15 cellular contexts compared by ENCODE assay signal in genomic region chrX:43633757-43634156, GRCh38. TPM values are rescaled to one million over a fixed set of nuclear protein-coding genes. Genes with fewer than 3 reads are reported as not detected.
DNase-seq lines count a peak whose midpoint lies in the region; ATAC-seq and TF ChIP-seq lines count a peak whose summit lies in the region.
"Had no signal": no experiment of that assay in that cellular context is flagged by ENCODE, and none has a peak within 500 bp of the region (broad histone marks: within the 10 kb centered on the region; RNA-seq: fewer than 3 reads in every experiment).

No MANE protein-coding gene starts in this region.

- H3K4me1 ChIP-seq in RWPE2 (ENCODE audit: insufficient read depth, poor library complexity, severe bottlenecking), result peaks cover 13% of the 10 kb centered on the region
- H3K4me1 ChIP-seq in trophoblast cell (ENCODE audit: control insufficient read depth in 1 of 2, insufficient read depth in 2 of 2, low read length in 2 of 2), result no peaks in the 10 kb centered on the region
- H3K4me1 ChIP-seq: BE2C had no signal

- H4K91ac ChIP-seq in trophoblast cell (ENCODE audit: low read depth, low read length), result no peak overlapping the region

- no peaks in the 10 kb centered on the region for H3K79me2 ChIP-seq in trophoblast cell (ENCODE audit: control insufficient read depth, insufficient read depth, low read length, poor library complexity)

- no peak overlapping the region for H3K4me2 ChIP-seq in trophoblast cell (ENCODE audit: low read length)

- peak; percentile 90 for ATAC-seq in RWPE2 (ENCODE audit: low read depth)
- ATAC-seq in GM19324 (IDR thresholded peaks at IDR 0.05; ENCODE audit: low FRiP score, unreplicated experiment), result no peak
- no peak for ATAC-seq in GM18861 (IDR thresholded peaks at IDR 0.05; ENCODE audit: unreplicated experiment)
- ATAC-seq: CD8-positive, alpha-beta T cell had no signal

- no peaks in the 10 kb centered on the region for H3K79me1 ChIP-seq in trophoblast cell (ENCODE audit: low read length)

- H4K8ac ChIP-seq in trophoblast cell (ENCODE audit: low read depth, low read length), result no peak overlapping the region

- H3K27ac ChIP-seq in RWPE2 (ENCODE audit: poor library complexity, severe bottlenecking) (peak overlapping the region; percentile 28), epithelial cell of prostate (peak overlapping the region; percentile 75), trophoblast cell (ENCODE audit: low read depth, low read length) (no peak overlapping the region)
- H3K27ac ChIP-seq: C4-2B, GM23248, HL-60 had no signal

- H3K4ac ChIP-seq in trophoblast cell (ENCODE audit: low read depth, low read length), result no peak overlapping the region

- no peak overlapping the region for H3K14ac ChIP-seq in trophoblast cell (ENCODE audit: low read length)

- H3K36me3 ChIP-seq in RWPE2 (ENCODE audit: low read depth) (no peaks in the 10 kb centered on the region), trophoblast cell (ENCODE audit: control insufficient read depth in 1 of 2, insufficient read depth in 2 of 2, low read length in 2 of 2) (no peaks in the 10 kb centered on the region)
- H3K36me3 ChIP-seq: BE2C had no signal

- peak; percentile 39 for DNase-seq in HPDE6-E6E7 (ENCODE audit: extremely low spot score)
- no peak for DNase-seq in RWPE2 (ENCODE audit: low spot score)
- DNase-seq in epithelial cell of prostate (ENCODE audit: low read depth, low spot score), result peak; percentile 49
- peak; percentile 18 to 57 for DNase-seq in trophoblast cell
- DNase-seq in activated CD4-positive, alpha-beta T cell treated with anti-CD3 and anti-CD28 coated beads for 1 hour, result no peak
- DNase-seq: BE2C; CD8-positive, alpha-beta T cell; COR-L47; DMS53; GF-D8; GM23248 had no signal

- no peak overlapping the region for H2BK5ac ChIP-seq in trophoblast cell (ENCODE audit: low read depth, low read length, poor library complexity)

- H2AFZ ChIP-seq in trophoblast cell (ENCODE audit: insufficient read depth, low read length, poor library complexity), result no peak overlapping the region
- H2AFZ ChIP-seq: GM23248 had no signal

- TF ChIP-seq CTCF in RWPE2 (IDR thresholded peaks at IDR 0.05; ENCODE audit: poor library complexity, severe bottlenecking), result no peak

- no peak overlapping the region for H2AK5ac ChIP-seq in trophoblast cell (ENCODE audit: low read length)

- WGBS in trophoblast cell (ENCODE audit: extremely low coverage, insufficient coverage, insufficient read length), result no CpG with 5 or more reads among the region's 3 CpGs

- no peak overlapping the region for H2BK120ac ChIP-seq in trophoblast cell (ENCODE audit: insufficient read depth, low read length, poor library complexity)

- no peak overlapping the region for H3K9ac ChIP-seq in trophoblast cell (ENCODE audit: low read length)
- H3K9ac ChIP-seq: GM23248 had no signal

- H3K27me3 ChIP-seq in RWPE2 (ENCODE audit: insufficient read depth, poor library complexity, severe bottlenecking) (no peaks in the 10 kb centered on the region), trophoblast cell (ENCODE audit: insufficient read depth, low read length) (no peaks in the 10 kb centered on the region)
- H3K27me3 ChIP-seq: BE2C had no signal

- H4K12ac ChIP-seq in trophoblast cell (ENCODE audit: low read depth, low read length), result no peak overlapping the region

- no peaks in the 10 kb centered on the region for H3K9me3 ChIP-seq in RWPE2 (ENCODE audit: severe bottlenecking)
- no peaks in the 10 kb centered on the region for H3K9me3 ChIP-seq in trophoblast cell (ENCODE audit: insufficient read depth, low read depth, low read length)
- H3K9me3 ChIP-seq: BE2C had no signal

- no peak overlapping the region for H3K23ac ChIP-seq in trophoblast cell (ENCODE audit: low read length)

- H3K4me3 ChIP-seq in RWPE2 (ENCODE audit: severe bottlenecking) (no peak overlapping the region), trophoblast cell (ENCODE audit: low read depth, low read length) (no peak overlapping the region)
- H3K4me3 ChIP-seq: GM23248 had no signal

- no peak overlapping the region for H2BK12ac ChIP-seq in trophoblast cell (ENCODE audit: low read length)

- H3K18ac ChIP-seq in trophoblast cell (ENCODE audit: low read length), result no peak overlapping the region

RNA-seq across cellular contexts. Expression of gene MAOA, which starts 22.3 kb away (rescaled TPM):
- polyA plus RNA-seq in trophoblast cell (2013), result 25.8 and 27.0 TPM in 2 replicates

Comparison
In these comparisons a context has a peak if more than half of its experiments do, and no peak if none do; other contexts are left out.
1. DNase-seq: peak in HPDE6-E6E7 (single experiment), epithelial cell of prostate (single experiment) and trophoblast cell (2 of 2); none in RWPE2 (single experiment) and activated CD4-positive, alpha-beta T cell treated with anti-CD3 and anti-CD28 coated beads for 1 hour (single experiment).